In the genomic region with DNA sequence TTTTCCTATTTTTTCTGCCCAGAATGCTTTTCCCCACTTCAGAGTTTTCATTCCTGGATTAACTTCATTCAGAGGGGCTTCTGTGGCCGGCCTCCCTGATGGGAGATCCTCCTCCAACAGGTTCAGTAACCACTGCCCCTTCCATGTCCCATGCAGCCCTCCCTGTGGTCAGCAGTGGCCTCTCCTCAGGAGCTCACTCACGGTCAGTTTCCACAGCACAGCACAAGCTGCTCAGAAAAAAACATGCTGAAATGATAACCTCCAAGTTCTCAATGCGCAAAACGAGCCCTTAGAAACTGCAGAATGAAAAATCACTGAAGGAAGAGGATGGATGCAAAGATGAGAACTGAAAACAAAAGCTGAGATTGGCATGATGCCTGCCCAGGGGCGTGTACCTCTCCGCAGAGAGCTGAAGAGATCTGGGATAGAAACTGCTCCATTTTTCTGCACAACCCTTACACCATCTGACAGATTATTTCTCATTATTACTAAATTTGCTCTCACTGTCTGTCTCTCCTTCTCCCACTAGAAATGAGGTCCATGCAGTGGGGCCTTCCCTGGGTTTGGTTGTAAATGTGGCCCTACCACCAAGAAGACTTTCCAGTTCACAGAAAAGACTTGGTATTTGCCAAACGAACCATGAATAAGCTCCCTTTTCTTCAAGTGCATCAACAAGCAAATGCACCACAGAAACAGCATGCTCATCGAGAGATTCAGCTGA, we compare ENCODE assay signal across 19 cellular contexts. TPM values are rescaled to one million over a fixed set of nuclear protein-coding genes. Genes with fewer than 3 reads are reported as not detected.
DNase-seq lines count a peak whose midpoint lies in the region; ATAC-seq and TF ChIP-seq lines count a peak whose summit lies in the region.
"Had no signal": no experiment of that assay in that cellular context is flagged by ENCODE, and none has a peak within 500 bp of the region (broad histone marks: within the 10 kb centered on the region; RNA-seq: fewer than 3 reads in every experiment).

No MANE protein-coding gene starts in this region.

- H3K27me3 Mint-ChIP-seq in neural progenitor cell (ENCODE audit: insufficient read depth, low read depth): peaks cover 8% of the 10 kb centered on the region
- peaks cover 5 to 34% of the 10 kb centered on the region in 2 donors for H3K27me3 Mint-ChIP-seq in natural killer cell (ENCODE audit: low read depth in 2 of 2)
- H3K27me3 Mint-ChIP-seq: CD4-positive, alpha-beta T cell had no signal

- peaks cover 19% of the 10 kb centered on the region for H3F3A ChIP-seq in neural progenitor cell (ENCODE audit: low read depth)

- no peaks in the 10 kb centered on the region for H3K9me3 ChIP-seq in neural progenitor cell (ENCODE audit: low read depth)
- H3K9me3 ChIP-seq: Peyer's patch, SJCRH30 had no signal

- H3K4me3 Mint-ChIP-seq in neural progenitor cell (peak overlapping the region; percentile 13), natural killer cell (no peak overlapping the region)
- H3K4me3 Mint-ChIP-seq: CD4-positive, alpha-beta T cell had no signal

- no peaks in the 10 kb centered on the region for H3K27me3 ChIP-seq in neural progenitor cell
- H3K27me3 ChIP-seq: BLaER1, Peyer's patch had no signal

- H3K9me3 Mint-ChIP-seq in neural progenitor cell: peaks cover 10% of the 10 kb centered on the region
- no peaks in the 10 kb centered on the region for H3K9me3 Mint-ChIP-seq in natural killer cell
- H3K9me3 Mint-ChIP-seq: CD4-positive, alpha-beta T cell had no signal

- no peak overlapping the region for H3K4me3 ChIP-seq in coronary artery
- H3K4me3 ChIP-seq in neural progenitor cell: no peak overlapping the region
- H3K4me3 ChIP-seq: BLaER1, Peyer's patch, SJCRH30 had no signal

- no peaks in the 10 kb centered on the region for H3K36me3 ChIP-seq in neural progenitor cell
- H3K36me3 ChIP-seq: BLaER1, Peyer's patch, SJCRH30 had no signal

- no peaks in the 10 kb centered on the region for H3K79me2 ChIP-seq in neural progenitor cell (ENCODE audit: low read depth)

- H4K20me1 ChIP-seq in neural progenitor cell (ENCODE audit: low read depth): no peaks in the 10 kb centered on the region
- H4K20me1 ChIP-seq: BLaER1 had no signal

- no peak overlapping the region for H3K4me2 ChIP-seq in neural progenitor cell
- H3K4me2 ChIP-seq: BLaER1 had no signal

- no peaks in the 10 kb centered on the region for H3K36me3 Mint-ChIP-seq in neural progenitor cell
- H3K36me3 Mint-ChIP-seq in natural killer cell: no peaks in the 10 kb centered on the region

- H3K4me1 Mint-ChIP-seq in neural progenitor cell (peaks cover 32% of the 10 kb centered on the region), natural killer cell (no peaks in the 10 kb centered on the region)

- peak overlapping the region; percentile 67 for H3K27ac Mint-ChIP-seq in neural progenitor cell
- no peak overlapping the region for H3K27ac Mint-ChIP-seq in natural killer cell
- H3K27ac Mint-ChIP-seq: CD4-positive, alpha-beta T cell had no signal

- intact Hi-C loops in natural killer cell (cut with micrococcal nuclease): no loop called here

- no peak overlapping the region for H2AFZ ChIP-seq in neural progenitor cell (replicated peaks)

- H3K27ac ChIP-seq in coronary artery: no peak overlapping the region
- H3K27ac ChIP-seq in neural progenitor cell: no peak overlapping the region
- H3K27ac ChIP-seq: BLaER1, Peyer's patch, SJCRH30 had no signal

- no peak overlapping the region for H3K9ac ChIP-seq in neural progenitor cell
- H3K9ac ChIP-seq: BLaER1 had no signal

- peaks cover 38% of the 10 kb centered on the region for H3K4me1 ChIP-seq in neural progenitor cell
- H3K4me1 ChIP-seq: BLaER1, Peyer's patch had no signal

- DNase-seq in NCI-H2107 (lab: John Stamatoyannopoulos, UW) (peak; percentile 23), NCI-H345 (lab: John Stamatoyannopoulos, UW) (peak; percentile 72), coronary artery (ENCODE audit: low spot score) (peak; percentile 33), neural progenitor cell (ENCODE audit: low spot score) (peak; percentile 14), natural killer cell (no peak)
- DNase-seq: CD4-positive, alpha-beta T cell; COR-L47; DND-41; Kasumi-1; NCI-H1694 treated with DMSO at 0.1 percent for 48 hours; NCI-H2081 treated with DMSO at 0.1 percent for 48 hours; NCI-H2227 treated with DMSO at 0.1 percent for 48 hours; NCI-H524; NCI-H774; Peyer's patch; SJCRH30 had no signal

- TF ChIP-seq CTCF in coronary artery (IDR thresholded peaks at IDR 0.05) (no peak), neural progenitor cell (IDR thresholded peaks at IDR 0.05) (no peak), natural killer cell (IDR thresholded peaks at IDR 0.05) (no peak)

- ATAC-seq in natural killer cell (no peak), GM21515 (IDR thresholded peaks at IDR 0.05; ENCODE audit: unreplicated experiment) (no peak), GM18861 (IDR thresholded peaks at IDR 0.05; ENCODE audit: unreplicated experiment) (no peak)

RNA-seq across cellular contexts. Expression of a gene that starts 51.6 kb away (rescaled TPM):
- total RNA-seq in neural progenitor cell (ENCODE audit: low replicate concordance): 23.5 and 50.0 TPM in 2 replicates
- total RNA-seq in natural killer cell: 10 to 100 TPM; 22.0 to 30.8 (median 22.1) TPM
